In the genomic region with DNA sequence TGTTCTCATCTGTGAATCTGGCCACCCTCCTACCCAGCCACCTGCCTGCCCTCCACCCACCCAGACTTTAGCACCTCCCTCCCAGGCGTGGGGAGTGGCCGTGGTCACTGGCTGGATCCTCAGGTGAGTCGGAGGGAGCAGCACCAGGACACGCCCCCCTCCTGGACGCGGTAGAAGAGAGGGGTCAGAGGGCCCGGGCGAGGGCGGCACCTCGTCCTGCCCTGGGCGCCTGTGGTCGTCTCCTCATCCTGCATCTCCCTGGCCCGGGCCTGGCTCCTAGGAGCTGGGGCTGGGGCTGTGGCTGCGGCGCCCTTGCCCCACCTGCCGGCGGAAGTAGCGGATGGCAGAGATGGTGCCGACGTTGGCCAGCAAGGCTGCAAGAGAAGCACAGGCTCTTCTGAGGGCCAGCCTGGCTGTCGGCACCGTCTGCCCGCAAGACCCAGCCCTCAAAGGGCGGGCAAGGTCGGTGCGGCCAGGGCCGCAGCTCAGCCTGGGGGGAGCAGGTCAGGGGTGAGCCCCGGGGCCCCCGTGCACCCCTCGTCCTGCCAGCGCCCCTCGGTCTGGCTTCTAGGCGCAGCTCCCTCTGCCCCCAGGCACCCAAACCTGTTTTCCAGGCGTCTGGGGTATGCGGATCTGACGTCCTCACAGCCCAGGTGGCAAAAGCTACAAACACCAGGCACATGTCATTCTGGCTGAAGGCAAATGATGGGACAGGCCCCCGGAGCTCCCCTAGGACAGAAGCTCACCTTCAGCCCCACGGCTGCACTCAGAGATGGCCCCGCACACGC, we compare ENCODE assay signal across 8 cellular contexts. TPM values are rescaled to one million over a fixed set of nuclear protein-coding genes. Genes with fewer than 3 reads are reported as not detected.
DNase-seq lines count a peak whose midpoint lies in the region; ATAC-seq and TF ChIP-seq lines count a peak whose summit lies in the region.

No MANE protein-coding gene starts in this region.

- TF ChIP-seq POLR2A in esophagus muscularis mucosa (IDR thresholded peaks at IDR 0.05; ENCODE audit: low read depth) (no peak), ovary (IDR thresholded peaks at IDR 0.05) (no peak)

- intact Hi-C loops in esophagus muscularis mucosa (cut with DNase I) (no loop called here), ovary (cut with DNase I) (no loop called here)

- in situ Hi-C loops in HAP-1 (cut with MboI; ENCODE audit: low sequenced_read_pairs): no loop called here

- H3K36me3 ChIP-seq in HAP-1 (replicated peaks): no peaks in the 10 kb centered on the region
- H3K36me3 ChIP-seq in esophagus muscularis mucosa: no peaks in the 10 kb centered on the region
- no peaks in the 10 kb centered on the region for H3K36me3 ChIP-seq in ovary

- TF ChIP-seq EP300 in esophagus muscularis mucosa (IDR thresholded peaks at IDR 0.05) (no peak), ovary (IDR thresholded peaks at IDR 0.05) (no peak)

- H3K4me1 ChIP-seq in HAP-1: no peaks in the 10 kb centered on the region
- peaks cover 5 to 14% (median 10%) of the 10 kb centered on the region in 4 donors for H3K4me1 ChIP-seq in esophagus muscularis mucosa
- H3K4me1 ChIP-seq in ovary (ENCODE audit: insufficient read depth): peaks cover 2% of the 10 kb centered on the region

- H3K27ac ChIP-seq in esophagus muscularis mucosa (replicated peaks in 1 of 4) (peak overlapping the region; percentile 48 to 74 (median 59)), ovary (no peak overlapping the region)

- peak overlapping the region; percentile 28 for H3K4me3 ChIP-seq in HAP-1
- H3K4me3 ChIP-seq in esophagus muscularis mucosa: peak overlapping the region; percentile 47 to 52 (median 50)
- peak overlapping the region; percentile 32 for H3K4me3 ChIP-seq in ovary

- ATAC-seq in HG02759 (IDR thresholded peaks at IDR 0.05; ENCODE audit: unreplicated experiment): no peak
- ATAC-seq in GM21576 (IDR thresholded peaks at IDR 0.05; ENCODE audit: unreplicated experiment): no peak

- H3K9me3 ChIP-seq in HAP-1 (no peaks in the 10 kb centered on the region), esophagus muscularis mucosa (no peaks in the 10 kb centered on the region), ovary (no peaks in the 10 kb centered on the region)

- DNase-seq in DMS53 (lab: John Stamatoyannopoulos, UW) (peak; percentile 92), HAP-1 (ENCODE audit: low spot score in 2 of 2) (peak; percentile 66 to 82), NCI-H748 treated with DMSO at 0.1 percent for 48 hours (lab: John Stamatoyannopoulos, UW) (peak; percentile 47), esophagus muscularis mucosa (ENCODE audit: extremely low spot score) (no peak), ovary (peak in 2 of 5 donors; percentile 24 to 71)
- peak; percentile 74 for DNase-seq in activated CD8-positive, alpha-beta memory T cell treated with anti-CD3 and anti-CD28 coated beads, Interleukin-2, amount 50 U/mL, for 4 hours

- 5% methylated on average over 14 of the region's 40 CpGs for WGBS in esophagus muscularis mucosa
- WGBS in ovary, 3 donors: 2 to 8% (median 4%) methylated on average over 30 to 40 of the region's 40 CpGs

- H3K27me3 ChIP-seq in HAP-1 (ENCODE audit: low read depth) (0 out of 2 replicates have a peak, but pooled peaks cover 3% of the 10 kb centered on the region), esophagus muscularis mucosa (peaks cover 0 to 84% (median 21%) of the 10 kb centered on the region in 4 donors), ovary (no peaks in the 10 kb centered on the region)

- peak; percentile 45 to 76 (median 64) for TF ChIP-seq CTCF in esophagus muscularis mucosa (IDR thresholded peaks at IDR 0.05)
- TF ChIP-seq CTCF in ovary (IDR thresholded peaks at IDR 0.05): peak in 1 of 3 donors; percentile 21

RNA-seq across cellular contexts. Expression of a gene that starts 5.8 kb away (rescaled TPM):
- total RNA-seq in esophagus muscularis mucosa (under 1 TPM; 0.11 to 0.50 (median 0.30) TPM), ovary (under 1 TPM in 4 of 7 donors, not detected in 3; 0.07 to 0.32 (median 0.22) TPM)
- under 1 TPM in 1 of 2 donors, not detected in 1; 0.34 TPM for polyA plus RNA-seq in ovary

RNA-seq across cellular contexts. Expression of a gene that starts 9.8 kb away (rescaled TPM):
- total RNA-seq in esophagus muscularis mucosa: under 1 TPM in 3 of 4 donors, not detected in 1; 0.17 to 0.50 (median 0.19) TPM
- under 1 TPM in 5 of 7 donors, not detected in 2; 0.12 to 0.34 (median 0.20) TPM for total RNA-seq in ovary
- under 1 TPM in 1 of 2 donors, not detected in 1; 0.10 TPM for polyA plus RNA-seq in ovary

RNA-seq across cellular contexts. Expression of a gene that starts 15.7 kb away (rescaled TPM):
- total RNA-seq in esophagus muscularis mucosa: 10 to 100 TPM in 1 of 4 donors, 1 to 10 TPM in 3; 3.7 to 10.8 (median 6.2) TPM
- total RNA-seq in ovary: 1 to 10 TPM; 1.5 to 6.7 (median 2.1) TPM
- polyA plus RNA-seq in ovary: 1 to 10 TPM in 1 of 2 donors, under 1 TPM in 1; 0.13 to 2.2 TPM

RNA-seq across cellular contexts. Expression of a gene that starts 17.0 kb away (rescaled TPM):
- 10 to 100 TPM; 35.3 to 54.1 (median 47.5) TPM for total RNA-seq in esophagus muscularis mucosa
- total RNA-seq in ovary: 10 to 100 TPM; 17.8 to 55.2 (median 46.3) TPM
- polyA plus RNA-seq in ovary: 10 to 100 TPM; 23.8 to 33.9 TPM

RNA-seq across cellular contexts. Expression of a gene that starts 23.8 kb away (rescaled TPM):
- total RNA-seq in esophagus muscularis mucosa (10 to 100 TPM; 37.8 to 90.4 (median 65.0) TPM), ovary (10 to 100 TPM in 3 of 7 donors, 1 to 10 TPM in 4; 4.5 to 76.2 (median 6.1) TPM)
- polyA plus RNA-seq in ovary: 1 to 10 TPM in 1 of 2 donors, not detected in 1; 8.4 TPM

Comparison
In these comparisons a context has a peak if more than half of its experiments do, and no peak if none do; other contexts are left out.
1. H3K27ac ChIP-seq: peak in esophagus muscularis mucosa (4 of 4); none in ovary (0 of 2).
2. Peak in every context shown above with its lines, with median percentiles within 50 percentile points of each other: H3K4me3 ChIP-seq.